16 cellular contexts compared by ENCODE assay signal in the genomic region with DNA sequence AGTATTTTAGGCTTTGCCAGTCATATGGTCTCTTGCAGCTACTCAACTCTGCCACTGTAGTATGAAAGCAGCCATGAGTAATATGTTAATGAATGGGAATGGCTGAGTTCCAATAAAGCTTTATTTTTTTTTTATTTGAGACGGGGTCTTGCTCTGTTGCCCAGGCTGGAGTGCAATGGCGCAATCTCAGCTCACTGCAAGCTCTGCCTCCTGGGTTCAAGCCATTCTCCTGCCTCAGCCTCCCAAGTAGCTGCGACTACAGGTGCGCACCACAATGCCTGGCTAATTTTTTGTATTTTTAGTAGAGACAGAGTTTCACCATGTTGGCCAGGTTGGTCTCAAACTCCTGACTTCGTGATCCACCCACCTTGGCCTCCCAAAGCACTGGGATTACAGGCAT. TPM values are rescaled to one million over a fixed set of nuclear protein-coding genes. Genes with fewer than 3 reads are reported as not detected.
"Had no signal": no experiment of that assay in that cellular context is flagged by ENCODE, and none has a peak within 500 bp of the region (broad histone marks: within the 10 kb centered on the region; RNA-seq: fewer than 3 reads in every experiment).

No MANE protein-coding gene starts in this region.

RNA-seq across cellular contexts. Expression of a gene that starts 56.6 kb away (rescaled TPM):
- total RNA-seq: activated CD4-positive, alpha-beta memory T cell treated with anti-CD3 and anti-CD28 coated beads for 36 hours; activated CD4-positive, alpha-beta T cell treated with anti-CD3 and anti-CD28 coated beads, Interleukin-2, amount 10 ng/mL, durations not matched to agents 24 days and 14 days; activated CD8-positive, alpha-beta memory T cell treated with anti-CD3 and anti-CD28 coated beads for 36 hours; activated CD8-positive, alpha-beta T cell treated with anti-CD3 and anti-CD28 coated beads for 36 hours; activated naive CD8-positive, alpha-beta T cell treated with anti-CD3 and anti-CD28 coated beads, Interleukin-2, amount 10 ng/mL, durations not matched to agents 7 days and 5 days; activated T-cell treated with anti-CD3 and anti-CD28 coated beads, Interleukin-2, amount 50 U/mL, for 4 hours; activated T-cell treated with anti-CD3 and anti-CD28 coated beads, Interleukin-2, amount 50 U/mL, for 72 hours; activated T-helper 1 cell treated with anti-CD3 and anti-CD28 coated beads, Interleukin-12 subunit alpha, Interleukin-12 subunit beta, Interleukin-2, Interleukin-4 antibody, amounts not matched to agents 30 ng/mL and 10 ng/mL and 1 ng/mL, durations not matched to agents 14 hours and 24 hours and 36 hours; activated T-helper 2 cell treated with anti-CD3 and anti-CD28 coated beads, Interferon-gamma antibody, Interleukin-2, Interleukin-4, amounts not matched to agents 10 μg/mL and 5 μg/mL and 100 μg/mL, durations not matched to agents 14 hours and 24 hours and 36 hours; ascending aorta; bronchial epithelial cell; chondrocyte; T-cell; T-helper 1 cell treated with Interleukin-12 subunit alpha and Interleukin-12 subunit beta and Interleukin-4 antibody, amounts not matched to agents 30 ng/mL and 1 ng/mL, for 36 hours; T-helper 17 cell; T-helper 2 cell treated with Interferon-gamma antibody and Interleukin-4, amounts not matched to agents 100 ng/mL and 5 ng/mL, for 36 hours had no signal
